Comparison of ENCODE assay signal across 28 cellular contexts in the genomic region with DNA sequence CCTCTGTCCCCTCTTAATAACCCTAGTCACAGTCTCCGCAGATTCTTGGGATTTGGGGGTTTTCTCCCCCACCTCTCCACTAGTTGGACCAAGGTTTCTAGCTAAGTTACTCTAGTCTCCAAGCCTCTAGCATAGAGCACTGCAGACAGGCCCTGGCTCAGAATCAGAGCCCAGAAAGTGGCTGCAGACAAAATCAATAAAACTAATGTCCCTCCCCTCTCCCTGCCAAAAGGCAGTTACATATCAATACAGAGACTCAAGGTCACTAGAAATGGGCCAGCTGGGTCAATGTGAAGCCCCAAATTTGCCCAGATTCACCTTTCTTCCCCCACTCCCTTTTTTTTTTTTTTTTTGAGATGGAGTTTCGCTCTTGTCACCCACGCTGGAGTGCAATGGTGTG. TPM values are rescaled to one million over a fixed set of nuclear protein-coding genes. Genes with fewer than 3 reads are reported as not detected.
DNase-seq lines count a peak whose midpoint lies in the region; ATAC-seq, FAIRE-seq and TF ChIP-seq lines count a peak whose summit lies in the region.
"Had no signal": no experiment of that assay in that cellular context is flagged by ENCODE, and none has a peak within 500 bp of the region (broad histone marks: within the 10 kb centered on the region; RNA-seq: fewer than 3 reads in every experiment).

No MANE protein-coding gene starts in this region.

- peaks cover 8% of the 10 kb centered on the region for H3K36me3 Mint-ChIP-seq in activated naive CD8-positive, alpha-beta T cell treated with anti-CD3 and anti-CD28 coated beads, Interleukin-2, amount 50 U/mL, for 24 hours (ENCODE audit: low read depth)
- H3K36me3 Mint-ChIP-seq in activated naive CD8-positive, alpha-beta T cell treated with anti-CD3 and anti-CD28 coated beads for 36 hours: no peaks in the 10 kb centered on the region
- peaks cover 63 to 80% of the 10 kb centered on the region in 2 donors for H3K36me3 Mint-ChIP-seq in stimulated activated naive B cell treated with anti-CD40 and anti-IgM and Interleukin-4, amounts not matched to agents 10 μg/mL and 1 μg/mL and 100 μg/mL, for 72 hours
- H3K36me3 Mint-ChIP-seq in effector memory CD8-positive, alpha-beta T cell (ENCODE audit: insufficient read depth): peaks cover 3% of the 10 kb centered on the region
- H3K36me3 Mint-ChIP-seq: CD14-positive monocyte had no signal

- H3K9me3 ChIP-seq in HepG2 (ENCODE audit: low read length) (no peaks in the 10 kb centered on the region), neuronal stem cell (replicated peaks in 1 of 2; ENCODE audit: control insufficient read depth in 2 of 2, insufficient read depth in 1 of 2, low read depth in 1 of 2, low read length in 2 of 2) (no peaks in the 10 kb centered on the region)
- H3K9me3 ChIP-seq: A549; BE2C; BLaER1 treated with 17β-estradiol and CSF1 and Interleukin-3, amounts not matched to agents 10 nM and 100 nM had no signal

- peak overlapping the region; percentile 29 for H3K4me3 Mint-ChIP-seq in activated naive CD8-positive, alpha-beta T cell treated with anti-CD3 and anti-CD28 coated beads, Interleukin-2, amount 50 U/mL, for 24 hours
- no peak overlapping the region for H3K4me3 Mint-ChIP-seq in activated naive CD8-positive, alpha-beta T cell treated with anti-CD3 and anti-CD28 coated beads for 36 hours
- H3K4me3 Mint-ChIP-seq in stimulated activated naive B cell treated with anti-CD40 and anti-IgM and Interleukin-4, amounts not matched to agents 10 μg/mL and 1 μg/mL and 100 μg/mL, for 72 hours: peak overlapping the region; percentile 76 to 78
- H3K4me3 Mint-ChIP-seq in effector memory CD8-positive, alpha-beta T cell: no peak overlapping the region
- H3K4me3 Mint-ChIP-seq: CD14-positive monocyte; CD4-positive, alpha-beta T cell; CD8-positive, alpha-beta memory T cell; GM23338; H9 had no signal

- no TSS peak for BruUV-seq in HepG2 (replicated peaks; lab: Mats Ljungman, UMichigan)

- H3K27me3 Mint-ChIP-seq in activated naive CD8-positive, alpha-beta T cell treated with anti-CD3 and anti-CD28 coated beads, Interleukin-2, amount 50 U/mL, for 24 hours: peaks cover 23% of the 10 kb centered on the region
- H3K27me3 Mint-ChIP-seq in activated naive CD8-positive, alpha-beta T cell treated with anti-CD3 and anti-CD28 coated beads for 36 hours: peaks cover 18% of the 10 kb centered on the region
- peaks cover 0 to 3% of the 10 kb centered on the region in 2 donors for H3K27me3 Mint-ChIP-seq in stimulated activated naive B cell treated with anti-CD40 and anti-IgM and Interleukin-4, amounts not matched to agents 10 μg/mL and 1 μg/mL and 100 μg/mL, for 72 hours
- H3K27me3 Mint-ChIP-seq in effector memory CD8-positive, alpha-beta T cell: peaks cover 28 to 60% of the 10 kb centered on the region in 2 donors

- H2BK120ac ChIP-seq in neuronal stem cell (ENCODE audit: low read depth, low read length): no peak overlapping the region

- in situ Hi-C loops in HepG2 (cut with HindIII; ENCODE audit: extremely low pct_ligation_motif_present, low pct_unique_long_range_greater_than_20kb): no loop called here

- no peak overlapping the region for H4K91ac ChIP-seq in neuronal stem cell (ENCODE audit: low read depth, low read length, poor library complexity)

- H2BK12ac ChIP-seq in neuronal stem cell (ENCODE audit: low read length): no peak overlapping the region

- H3K14ac ChIP-seq in neuronal stem cell (ENCODE audit: low read length): no peak overlapping the region

- no peak overlapping the region for H3K27ac ChIP-seq in HepG2 (ENCODE audit: extremely low read length, insufficient read depth, low read length)
- no peak overlapping the region for H3K27ac ChIP-seq in neuronal stem cell (replicated peaks; ENCODE audit: low read length)
- H3K27ac ChIP-seq: A549; BLaER1 treated with 17β-estradiol and CSF1 and Interleukin-3, amounts not matched to agents 10 nM and 100 nM had no signal

- H2BK5ac ChIP-seq in neuronal stem cell (ENCODE audit: low read length): no peak overlapping the region

- H3K9me3 Mint-ChIP-seq in activated naive CD8-positive, alpha-beta T cell treated with anti-CD3 and anti-CD28 coated beads, Interleukin-2, amount 50 U/mL, for 24 hours: no peaks in the 10 kb centered on the region
- no peaks in the 10 kb centered on the region for H3K9me3 Mint-ChIP-seq in activated naive CD8-positive, alpha-beta T cell treated with anti-CD3 and anti-CD28 coated beads for 36 hours
- H3K9me3 Mint-ChIP-seq in stimulated activated naive B cell treated with anti-CD40 and anti-IgM and Interleukin-4, amounts not matched to agents 10 μg/mL and 1 μg/mL and 100 μg/mL, for 72 hours: peaks cover 0 to 1% of the 10 kb centered on the region in 2 donors
- H3K9me3 Mint-ChIP-seq in effector memory CD8-positive, alpha-beta T cell: no peaks in the 10 kb centered on the region
- H3K9me3 Mint-ChIP-seq: CD14-positive monocyte; CD4-positive, alpha-beta T cell; CD8-positive, alpha-beta memory T cell; GM23338; H9 had no signal

- CTCF ChIA-PET in HepG2 (lab: Yijun Ruan, JAX; ENCODE audit: low intra/inter-chr PET ratio, low total read pairs): no interaction called here

- WGBS in HepG2 (ENCODE audit: low lambda C conversion rate): 78% methylated on average over 3 of the region's 3 CpGs
- no CpG with 5 or more reads among the region's 3 CpGs for WGBS in neuronal stem cell (ENCODE audit: extremely low coverage in 2 of 2, insufficient read length in 2 of 2, insufficient replicate concordance in 1 of 2), 2 donors

- no peak overlapping the region for H3K18ac ChIP-seq in neuronal stem cell (ENCODE audit: low read length)

- H3K27ac Mint-ChIP-seq in activated naive CD8-positive, alpha-beta T cell treated with anti-CD3 and anti-CD28 coated beads, Interleukin-2, amount 50 U/mL, for 24 hours: peak overlapping the region; percentile 49
- H3K27ac Mint-ChIP-seq in activated naive CD8-positive, alpha-beta T cell treated with anti-CD3 and anti-CD28 coated beads for 36 hours: no peak overlapping the region
- peak overlapping the region; percentile 92 for H3K27ac Mint-ChIP-seq in stimulated activated naive B cell treated with anti-CD40 and anti-IgM and Interleukin-4, amounts not matched to agents 10 μg/mL and 1 μg/mL and 100 μg/mL, for 72 hours
- peak overlapping the region in 1 of 2 donors; percentile 11 for H3K27ac Mint-ChIP-seq in effector memory CD8-positive, alpha-beta T cell
- H3K27ac Mint-ChIP-seq: CD4-positive, alpha-beta T cell; CD8-positive, alpha-beta memory T cell; GM23338 had no signal

- TF ChIP-seq CTCF in HepG2 (CRISPR knock-in tag; IDR thresholded peaks at IDR 0.05): no peak

- peaks cover 1% of the 10 kb centered on the region for H3K79me1 ChIP-seq in neuronal stem cell (ENCODE audit: low read depth, low read length)

- no peak overlapping the region for H4K8ac ChIP-seq in neuronal stem cell (ENCODE audit: low read depth, low read length)

- peaks cover 2% of the 10 kb centered on the region for H3K4me1 Mint-ChIP-seq in activated naive CD8-positive, alpha-beta T cell treated with anti-CD3 and anti-CD28 coated beads, Interleukin-2, amount 50 U/mL, for 24 hours
- no peaks in the 10 kb centered on the region for H3K4me1 Mint-ChIP-seq in activated naive CD8-positive, alpha-beta T cell treated with anti-CD3 and anti-CD28 coated beads for 36 hours
- peaks cover 43 to 79% of the 10 kb centered on the region in 2 donors for H3K4me1 Mint-ChIP-seq in stimulated activated naive B cell treated with anti-CD40 and anti-IgM and Interleukin-4, amounts not matched to agents 10 μg/mL and 1 μg/mL and 100 μg/mL, for 72 hours
- no peaks in the 10 kb centered on the region for H3K4me1 Mint-ChIP-seq in effector memory CD8-positive, alpha-beta T cell (ENCODE audit: low read depth in 2 of 2)
- H3K4me1 Mint-ChIP-seq: CD8-positive, alpha-beta memory T cell; GM23338; H9 had no signal

- H3K4me2 ChIP-seq in HepG2 (ENCODE audit: low read depth, low read length) (no peak overlapping the region), neuronal stem cell (ENCODE audit: insufficient read depth, low read length, poor library complexity, severe bottlenecking) (no peak overlapping the region)
- H3K4me2 ChIP-seq: A549; BLaER1 treated with 17β-estradiol and CSF1 and Interleukin-3, amounts not matched to agents 10 nM and 100 nM; GM23338 had no signal

- no peak overlapping the region for H3K4ac ChIP-seq in neuronal stem cell (ENCODE audit: low read length)

- H3K79me2 ChIP-seq in HepG2 (ENCODE audit: insufficient read depth, low read length): no peaks in the 10 kb centered on the region

- H3K4me1 ChIP-seq in HepG2 (ENCODE audit: insufficient read depth, low read length) (peaks cover 31% of the 10 kb centered on the region), neuronal stem cell (ENCODE audit: control insufficient read depth in 2 of 2, insufficient read depth in 1 of 2, low read depth in 1 of 2, low read length in 2 of 2) (no peaks in the 10 kb centered on the region)
- H3K4me1 ChIP-seq: A549, BE2C had no signal

- no peak for DNase-seq in activated naive CD8-positive, alpha-beta T cell treated with anti-CD3 and anti-CD28 coated beads, Interleukin-2, amount 50 U/mL, for 24 hours
- no peak for DNase-seq in activated naive CD8-positive, alpha-beta T cell treated with anti-CD3 and anti-CD28 coated beads for 36 hours
- DNase-seq in HepG2 (ENCODE audit: low spot score) (no peak), neuronal stem cell (ENCODE audit: low spot score) (no peak), cerebellar cortex (ENCODE audit: low spot score) (no peak)
- no peak for DNase-seq in stimulated activated naive B cell treated with anti-CD40 and anti-IgM and Interleukin-4, amounts not matched to agents 10 μg/mL and 1 μg/mL and 100 μg/mL, for 72 hours
- DNase-seq in effector memory CD8-positive, alpha-beta T cell: no peak
- no peak for DNase-seq in activated effector memory CD4-positive, alpha-beta T cell treated with Interleukin-2 at 50 U/mL for 16 hours
- DNase-seq: 8988T; ACHN; AML-193; BE2C; CD4-positive, alpha-beta T cell; CD8-positive, alpha-beta memory T cell; DMS 273 treated with DMSO at 0.1 percent for 48 hours; DMS79; EL; GDM1; H9 had no signal

- no peak overlapping the region for H2BK15ac ChIP-seq in neuronal stem cell (ENCODE audit: low read length)

- no peak for FAIRE-seq in HepG2 (lab: Jason Lieb, UNC)
- FAIRE-seq: A549, D721Med, GM12891, GM18507 had no signal

- no peak overlapping the region for H3K23ac ChIP-seq in neuronal stem cell (ENCODE audit: low read depth, low read length, poor library complexity)

- TF ChIP-seq RAD21 in HepG2 (CRISPR knock-in tag; IDR thresholded peaks at IDR 0.05): no peak

- intact Hi-C loops in HepG2 (cut with micrococcal nuclease; ENCODE audit: unreplicated experiment): no loop called here

- ATAC-seq in activated naive CD8-positive, alpha-beta T cell treated with anti-CD3 and anti-CD28 coated beads, Interleukin-2, amount 50 U/mL, for 24 hours: no peak
- peak; percentile 28; the same call in 1 of the 3 replicates for ATAC-seq in HepG2
- ATAC-seq in stimulated activated naive B cell treated with anti-CD40 and anti-IgM and Interleukin-4, amounts not matched to agents 10 μg/mL and 1 μg/mL and 100 μg/mL, for 72 hours (replicated peaks): no peak
- no peak for ATAC-seq in effector memory CD8-positive, alpha-beta T cell (replicated peaks)
- ATAC-seq: A549, GM23338, HCT116 had no signal

- TF ChIP-seq EP300 in HepG2 (IDR thresholded peaks at IDR 0.05; ENCODE audit: low read depth in 2 of 2, low read length in 2 of 2) (no peak), HepG2 (CRISPR knock-in tag; IDR thresholded peaks at IDR 0.05; ENCODE audit: borderline replicate concordance) (no peak)

- no peak for TF ChIP-seq POLR2A in HepG2 (IDR thresholded peaks at IDR 0.05; ENCODE audit: insufficient read depth in 1 of 2, low read depth in 2 of 2, low read length in 2 of 2)

- no peaks in the 10 kb centered on the region for H3K36me3 ChIP-seq in HepG2 (replicated peaks in 1 of 2; ENCODE audit: control insufficient read depth in 1 of 2, insufficient read depth in 2 of 2, low read length in 2 of 2)
- H3K36me3 ChIP-seq in neuronal stem cell (replicated peaks in 1 of 2; ENCODE audit: control insufficient read depth in 2 of 2, insufficient read depth in 2 of 2, low read length in 2 of 2): no peaks in the 10 kb centered on the region
- H3K36me3 ChIP-seq: BE2C; BLaER1 treated with 17β-estradiol and CSF1 and Interleukin-3, amounts not matched to agents 10 nM and 100 nM had no signal

- H3K27me3 ChIP-seq in HepG2 (ENCODE audit: control insufficient read depth in 1 of 2, insufficient read depth in 2 of 2, low read length in 2 of 2): peaks cover 2 to 32% of the 10 kb centered on the region in 2 experiments; a peak in 3 of 5 replicates
- peaks cover 0 to 26% (median 0%) of the 10 kb centered on the region in 3 experiments for H3K27me3 ChIP-seq in neuronal stem cell (ENCODE audit: control insufficient read depth in 3 of 3, insufficient read depth in 3 of 3, low read depth in 1 of 3, low read length in 3 of 3)
- H3K27me3 ChIP-seq: BE2C; BLaER1 treated with 17β-estradiol and CSF1 and Interleukin-3, amounts not matched to agents 10 nM and 100 nM had no signal

- no peak overlapping the region for H2AFZ ChIP-seq in HepG2 (ENCODE audit: low read length)
- H2AFZ ChIP-seq in neuronal stem cell (ENCODE audit: low read length): no peak overlapping the region
- H2AFZ ChIP-seq: GM23338 had no signal

- H4K20me1 ChIP-seq in HepG2 (ENCODE audit: insufficient read depth, low read length): no peaks in the 10 kb centered on the region
- H4K20me1 ChIP-seq: BLaER1 treated with 17β-estradiol and CSF1 and Interleukin-3, amounts not matched to agents 10 nM and 100 nM had no signal

- no peak overlapping the region for H3K4me3 ChIP-seq in HepG2 (replicated peaks in 1 of 3; ENCODE audit: insufficient read depth in 1 of 3, low read depth in 2 of 3, low read length in 3 of 3)
- H3K4me3 ChIP-seq in neuronal stem cell (ENCODE audit: low read length in 2 of 2): no peak overlapping the region
- H3K4me3 ChIP-seq: A549; BLaER1 treated with 17β-estradiol and CSF1 and Interleukin-3, amounts not matched to agents 10 nM and 100 nM; GM23338 had no signal

- no peak overlapping the region for H2AK5ac ChIP-seq in neuronal stem cell (ENCODE audit: low read depth, low read length)

- POLR2A ChIA-PET in HepG2 (lab: Yijun Ruan, JAX): interaction anchor here (1.0 to 2.9 kb wide), 2 partner anchors 8 to 10 kb away, joined by 3 to 30 read pairs; partner anchors contain the start of gene CX3CL1

- H3K9ac ChIP-seq in HepG2 (ENCODE audit: insufficient read depth, low read depth, low read length): no peak overlapping the region
- peak overlapping the region; percentile 21 for H3K9ac ChIP-seq in neuronal stem cell (ENCODE audit: low read depth, low read length, poor library complexity)
- H3K9ac ChIP-seq: BLaER1 treated with 17β-estradiol and CSF1 and Interleukin-3, amounts not matched to agents 10 nM and 100 nM had no signal

RNA-seq across cellular contexts. Expression of gene CCL22, which starts 5.6 kb away (rescaled TPM):
- total RNA-seq in activated naive CD8-positive, alpha-beta T cell treated with anti-CD3 and anti-CD28 coated beads for 36 hours: 10 to 100 TPM; 12.4 to 12.7 TPM
- total RNA-seq in HepG2 (2016; rRNA removed; fragmentation: Illumina TruSeq; extraction: Trizol): 0.06 TPM in 1 of 2 replicates, not detected in the other
- not detected in 2 replicates for total RNA-seq in HepG2 (2016; cell fraction: cytosol; rRNA removed; fragmentation: Illumina TruSeq; extraction: Trizol; ENCODE audit: low read depth)
- 0.06 and 0.09 TPM in 2 replicates for total RNA-seq in HepG2 (2016; cell fraction: insoluble cytoplasmic fraction; rRNA removed; fragmentation: Illumina TruSeq; extraction: Trizol)
- total RNA-seq in HepG2 (2016; cell fraction: membrane; rRNA removed; fragmentation: Illumina TruSeq; extraction: Trizol): not detected in 2 replicates
- 0.16 TPM in 1 of 2 replicates, not detected in the other for total RNA-seq in HepG2 (2016; cell fraction: nucleus; rRNA removed; fragmentation: Illumina TruSeq; extraction: Trizol)
- polyA plus RNA-seq in HepG2 (2011; rRNA removed): 0.04 TPM in 1 of 2 replicates, not detected in the other
- 0.01 and 0.04 TPM in 2 replicates for polyA plus RNA-seq in HepG2 (2011; cell fraction: cytosol; rRNA removed)
- 0.03 TPM in 1 of 2 replicates, not detected in the other for polyA plus RNA-seq in HepG2 (2011; cell fraction: nucleus; rRNA removed)
- polyA plus RNA-seq in HepG2 (2012): 0.04 TPM in 1 of 2 replicates, not detected in the other
- 0.05 TPM in 1 of 2 replicates, not detected in the other for polyA plus RNA-seq in HepG2 (2016; cell fraction: cytosol; fragmentation: Illumina TruSeq; extraction: Trizol; ENCODE audit: low read depth)
- polyA plus RNA-seq in HepG2 (2016; cell fraction: insoluble cytoplasmic fraction; fragmentation: Illumina TruSeq; extraction: Trizol; ENCODE audit: low read depth): 0.17 TPM in 1 of 2 replicates, not detected in the other
- 0.06 TPM in 1 of 2 replicates, not detected in the other for polyA plus RNA-seq in HepG2 (2016; cell fraction: membrane; fragmentation: Illumina TruSeq; extraction: Trizol; ENCODE audit: low read depth)
- polyA plus RNA-seq in HepG2 (2016; cell fraction: nucleus; fragmentation: Illumina TruSeq; extraction: Trizol; ENCODE audit: insufficient read depth, low read depth): 0.25 TPM in 1 of 2 replicates, not detected in the other
- polyA minus RNA-seq in HepG2 (2011; rRNA and poly(A)+ RNA removed; ENCODE audit: low replicate concordance): 0.07 TPM in 1 of 2 replicates, not detected in the other
- polyA minus RNA-seq in HepG2 (2011; cell fraction: cytosol; rRNA and poly(A)+ RNA removed): not detected in 2 replicates
- not detected in 2 replicates for polyA minus RNA-seq in HepG2 (2011; cell fraction: nucleus; rRNA and poly(A)+ RNA removed)
- polyA plus RNA-seq in neuronal stem cell (2013, experiment 1 of 2): not detected
- not detected for polyA plus RNA-seq in neuronal stem cell (2013, experiment 2 of 2)
- total RNA-seq: CD4-positive, alpha-beta T cell; GM23338; H4; H9 had no signal
- polyA plus RNA-seq: A549; CD8-positive, alpha-beta memory T cell had no signal

RNA-seq across cellular contexts. Expression of gene CX3CL1, which starts 8.1 kb away (rescaled TPM):
- under 1 TPM in 1 of 2 experiments, not detected in 1; 0.14 TPM for total RNA-seq in activated naive CD8-positive, alpha-beta T cell treated with anti-CD3 and anti-CD28 coated beads for 36 hours
- total RNA-seq in HepG2 (2016; rRNA removed; fragmentation: Illumina TruSeq; extraction: Trizol): 23.4 and 57.3 TPM in 2 replicates
- 7.3 and 8.2 TPM in 2 replicates for total RNA-seq in HepG2 (2016; cell fraction: cytosol; rRNA removed; fragmentation: Illumina TruSeq; extraction: Trizol; ENCODE audit: low read depth)
- 21.6 and 59.9 TPM in 2 replicates for total RNA-seq in HepG2 (2016; cell fraction: insoluble cytoplasmic fraction; rRNA removed; fragmentation: Illumina TruSeq; extraction: Trizol)
- 22.2 and 22.7 TPM in 2 replicates for total RNA-seq in HepG2 (2016; cell fraction: membrane; rRNA removed; fragmentation: Illumina TruSeq; extraction: Trizol)
- 62.3 and 70.4 TPM in 2 replicates for total RNA-seq in HepG2 (2016; cell fraction: nucleus; rRNA removed; fragmentation: Illumina TruSeq; extraction: Trizol)
- 60.8 and 96.8 TPM in 2 replicates for polyA plus RNA-seq in HepG2 (2011; rRNA removed)
- polyA plus RNA-seq in HepG2 (2011; cell fraction: cytosol; rRNA removed): 56.4 and 56.5 TPM in 2 replicates
- 79.9 and 86.1 TPM in 2 replicates for polyA plus RNA-seq in HepG2 (2011; cell fraction: nucleus; rRNA removed)
- 41.7 and 72.2 TPM in 2 replicates for polyA plus RNA-seq in HepG2 (2012)
- 7.2 and 7.4 TPM in 2 replicates for polyA plus RNA-seq in HepG2 (2016; cell fraction: cytosol; fragmentation: Illumina TruSeq; extraction: Trizol; ENCODE audit: low read depth)
- 27.9 and 36.9 TPM in 2 replicates for polyA plus RNA-seq in HepG2 (2016; cell fraction: insoluble cytoplasmic fraction; fragmentation: Illumina TruSeq; extraction: Trizol; ENCODE audit: low read depth)
- 15.0 and 15.2 TPM in 2 replicates for polyA plus RNA-seq in HepG2 (2016; cell fraction: membrane; fragmentation: Illumina TruSeq; extraction: Trizol; ENCODE audit: low read depth)
- polyA plus RNA-seq in HepG2 (2016; cell fraction: nucleus; fragmentation: Illumina TruSeq; extraction: Trizol; ENCODE audit: insufficient read depth, low read depth): 134 and 147 TPM in 2 replicates
- 0.19 and 92.7 TPM in 2 replicates for polyA minus RNA-seq in HepG2 (2011; rRNA and poly(A)+ RNA removed; ENCODE audit: low replicate concordance)
- 36.8 and 44.2 TPM in 2 replicates for polyA minus RNA-seq in HepG2 (2011; cell fraction: cytosol; rRNA and poly(A)+ RNA removed)
- 38.0 and 38.2 TPM in 2 replicates for polyA minus RNA-seq in HepG2 (2011; cell fraction: nucleus; rRNA and poly(A)+ RNA removed)
- polyA plus RNA-seq in neuronal stem cell (2013, experiment 1 of 2): 3.6 TPM
- polyA plus RNA-seq in neuronal stem cell (2013, experiment 2 of 2): 3.7 TPM
- total RNA-seq: CD4-positive, alpha-beta T cell; CD8-positive, alpha-beta memory T cell had no signal
- polyA plus RNA-seq: CD14-positive monocyte; CD8-positive, alpha-beta memory T cell had no signal

RNA-seq across cellular contexts. Expression of gene CCL17, which starts 40.4 kb away (rescaled TPM):
- not detected for total RNA-seq in activated naive CD8-positive, alpha-beta T cell treated with anti-CD3 and anti-CD28 coated beads for 36 hours
- not detected in 2 replicates for total RNA-seq in HepG2 (2016; rRNA removed; fragmentation: Illumina TruSeq; extraction: Trizol)
- not detected in 2 replicates for total RNA-seq in HepG2 (2016; cell fraction: cytosol; rRNA removed; fragmentation: Illumina TruSeq; extraction: Trizol; ENCODE audit: low read depth)
- not detected in 2 replicates for total RNA-seq in HepG2 (2016; cell fraction: insoluble cytoplasmic fraction; rRNA removed; fragmentation: Illumina TruSeq; extraction: Trizol)
- not detected in 2 replicates for total RNA-seq in HepG2 (2016; cell fraction: membrane; rRNA removed; fragmentation: Illumina TruSeq; extraction: Trizol)
- total RNA-seq in HepG2 (2016; cell fraction: nucleus; rRNA removed; fragmentation: Illumina TruSeq; extraction: Trizol): not detected in 2 replicates
- not detected in 2 replicates for polyA plus RNA-seq in HepG2 (2011; rRNA removed)
- polyA plus RNA-seq in HepG2 (2011; cell fraction: cytosol; rRNA removed): not detected in 2 replicates
- polyA plus RNA-seq in HepG2 (2011; cell fraction: nucleus; rRNA removed): not detected in 2 replicates
- polyA plus RNA-seq in HepG2 (2012): not detected in 2 replicates
- polyA plus RNA-seq in HepG2 (2016; cell fraction: cytosol; fragmentation: Illumina TruSeq; extraction: Trizol; ENCODE audit: low read depth): not detected in 2 replicates
- not detected in 2 replicates for polyA plus RNA-seq in HepG2 (2016; cell fraction: insoluble cytoplasmic fraction; fragmentation: Illumina TruSeq; extraction: Trizol; ENCODE audit: low read depth)
- not detected in 2 replicates for polyA plus RNA-seq in HepG2 (2016; cell fraction: membrane; fragmentation: Illumina TruSeq; extraction: Trizol; ENCODE audit: low read depth)
- polyA plus RNA-seq in HepG2 (2016; cell fraction: nucleus; fragmentation: Illumina TruSeq; extraction: Trizol; ENCODE audit: insufficient read depth, low read depth): not detected in 2 replicates
- polyA minus RNA-seq in HepG2 (2011; rRNA and poly(A)+ RNA removed; ENCODE audit: low replicate concordance): not detected in 2 replicates
- polyA minus RNA-seq in HepG2 (2011; cell fraction: cytosol; rRNA and poly(A)+ RNA removed): not detected in 2 replicates
- polyA minus RNA-seq in HepG2 (2011; cell fraction: nucleus; rRNA and poly(A)+ RNA removed): not detected in 2 replicates
- polyA plus RNA-seq in neuronal stem cell (2013, experiment 1 of 2): not detected
- not detected for polyA plus RNA-seq in neuronal stem cell (2013, experiment 2 of 2)
- total RNA-seq: CD4-positive, alpha-beta T cell; GM23338; H4; H9 had no signal
- polyA plus RNA-seq: A549; CD14-positive monocyte; CD8-positive, alpha-beta memory T cell; GM23338 had no signal

Comparison
In these comparisons a context has a peak if more than half of its experiments do, and no peak if none do; other contexts are left out.
1. H3K4me3 Mint-ChIP-seq: peak in activated naive CD8-positive, alpha-beta T cell treated with anti-CD3 and anti-CD28 coated beads, Interleukin-2, amount 50 U/mL, for 24 hours (single experiment) and stimulated activated naive B cell treated with anti-CD40 and anti-IgM and Interleukin-4, amounts not matched to agents 10 μg/mL and 1 μg/mL and 100 μg/mL, for 72 hours (2 of 2); none in activated naive CD8-positive, alpha-beta T cell treated with anti-CD3 and anti-CD28 coated beads for 36 hours (single experiment) and effector memory CD8-positive, alpha-beta T cell (0 of 2).
2. RNA of gene CCL22, which starts 5.6 kb away (total RNA-seq): 12.4 to 12.7 TPM in activated naive CD8-positive, alpha-beta T cell treated with anti-CD3 and anti-CD28 coated beads for 36 hours; 0.06 to 0.16 TPM in HepG2; every median in the first group is over 10 times any median in the second.
3. RNA of gene CX3CL1, which starts 8.1 kb away (total RNA-seq): 7.3 to 70.4 TPM in HepG2; 0.14 TPM in activated naive CD8-positive, alpha-beta T cell treated with anti-CD3 and anti-CD28 coated beads for 36 hours; every median in the first group is over 4 times any median in the second.